Comparison of ENCODE assay signal across 1 cellular context in the genomic region with DNA sequence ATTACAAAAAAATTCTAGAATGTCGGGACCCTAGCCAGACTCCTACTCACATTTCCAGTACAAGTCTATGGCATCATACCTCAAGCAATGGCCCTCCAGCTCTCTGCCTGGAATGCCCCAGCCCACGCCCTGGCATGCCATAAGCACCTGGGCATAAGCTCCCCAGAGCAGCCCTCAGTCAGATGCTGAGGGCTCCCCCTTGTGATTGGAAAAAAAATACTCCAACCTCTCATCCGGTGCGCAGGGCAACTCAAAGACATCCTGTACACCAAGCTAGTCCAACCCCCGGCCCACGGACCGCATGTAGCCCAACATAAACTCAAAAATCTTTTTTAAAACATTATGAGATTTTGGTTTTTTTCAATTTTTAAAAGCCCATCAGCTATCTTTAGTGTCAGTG.
TF ChIP-seq lines count a peak whose summit lies in the region.

No MANE protein-coding gene starts in this region.

TF ChIP-seq in HCT116, 20 proteins besides CTCF, POLR2A, EP300 and RAD21 (continued from another document):
- TF ChIP-seq POLR2AphosphoS5 (IDR thresholded peaks at IDR 0.05; ENCODE audit: low read depth, low read length): no peak
